Comparison of ENCODE assay signal across 15 cellular contexts in the genomic region with DNA sequence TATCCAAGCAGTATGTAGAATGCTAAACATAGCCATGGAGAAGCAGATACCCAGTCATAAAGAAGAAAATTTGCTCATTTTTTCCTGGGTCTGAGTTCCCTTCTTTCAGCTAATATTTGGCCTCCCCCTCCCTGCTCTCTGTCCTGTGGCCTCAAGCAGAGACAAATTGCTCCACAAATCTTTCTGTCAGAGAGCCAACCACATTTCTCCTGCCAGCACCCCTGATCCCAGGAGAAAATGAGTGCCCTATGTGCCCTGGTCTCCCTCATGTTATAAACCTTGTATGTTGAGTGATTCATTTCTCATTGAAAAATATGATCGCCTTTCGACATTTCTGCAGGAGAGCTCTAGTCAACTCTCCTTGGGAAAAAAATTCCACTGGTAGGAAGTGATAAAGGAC.
DNase-seq lines count a peak whose midpoint lies in the region; ATAC-seq and TF ChIP-seq lines count a peak whose summit lies in the region.
"Had no signal": no experiment of that assay in that cellular context is flagged by ENCODE, and none has a peak within 500 bp of the region (broad histone marks: within the 10 kb centered on the region; RNA-seq: fewer than 3 reads in every experiment).

No MANE protein-coding gene starts in this region.

- H3K4me1 ChIP-seq in mammary epithelial cell (ENCODE audit: insufficient read depth, low read length), result peaks cover 17% of the 10 kb centered on the region
- peaks cover 25% of the 10 kb centered on the region for H3K4me1 ChIP-seq in adipocyte (ENCODE audit: control insufficient read depth, insufficient read depth, low read length)
- peaks cover 5 to 22% (median 16%) of the 10 kb centered on the region in 4 donors for H3K4me1 ChIP-seq in transverse colon
- H3K4me1 ChIP-seq: Caco-2 had no signal

- H3K9me3 Mint-ChIP-seq in MCF 10A (ENCODE audit: unreplicated experiment), result no peaks in the 10 kb centered on the region
- H3K9me3 Mint-ChIP-seq: activated naive CD8-positive, alpha-beta T cell treated with anti-CD3 and anti-CD28 coated beads for 36 hours had no signal

- H3K27me3 Mint-ChIP-seq in MCF 10A (ENCODE audit: insufficient read depth, unreplicated experiment), result no peaks in the 10 kb centered on the region
- H3K27me3 Mint-ChIP-seq: activated naive CD8-positive, alpha-beta T cell treated with anti-CD3 and anti-CD28 coated beads for 36 hours had no signal

- H4K20me1 ChIP-seq in mammary epithelial cell (ENCODE audit: insufficient read depth, low read length), result no peaks in the 10 kb centered on the region

- peak overlapping the region; percentile 29 for H3K27ac Mint-ChIP-seq in MCF 10A (ENCODE audit: low read depth, unreplicated experiment)
- H3K27ac Mint-ChIP-seq: activated naive CD8-positive, alpha-beta T cell treated with anti-CD3 and anti-CD28 coated beads for 36 hours had no signal

- WGBS in mammary epithelial cell (ENCODE audit: low coverage, missing lambda C conversion rate), result 92% methylated on average over 2 of the region's 2 CpGs
- WGBS in transverse colon (ENCODE audit: low coverage in 1 of 2), 2 donors, result 87 to 94% methylated on average over 2 of the region's 2 CpGs

- no peaks in the 10 kb centered on the region for H3K27me3 ChIP-seq in mammary epithelial cell (ENCODE audit: insufficient read depth, low read length)
- H3K27me3 ChIP-seq in adipocyte (replicated peaks; ENCODE audit: control insufficient read depth, insufficient read depth, low read length), result no peaks in the 10 kb centered on the region
- no peaks in the 10 kb centered on the region for H3K27me3 ChIP-seq in transverse colon

- POLR2A ChIA-PET in MCF 10A (lab: Yijun Ruan, JAX), result interaction anchor here (0.7 to 3.5 kb wide), 6 partner anchors 8 to 186 kb away, joined by 3 to 36 read pairs (median 5); no protein-coding TSS in a partner anchor

- H3K79me2 ChIP-seq in mammary epithelial cell (ENCODE audit: insufficient read depth, low read length), result no peaks in the 10 kb centered on the region

- TF ChIP-seq POLR2A in transverse colon (IDR thresholded peaks at IDR 0.05), result no peak

- H3K4me1 Mint-ChIP-seq in MCF 10A (ENCODE audit: insufficient read depth, unreplicated experiment), result peaks cover 27% of the 10 kb centered on the region

- H3K27ac ChIP-seq in mammary epithelial cell (ENCODE audit: insufficient read depth, low read depth, low read length) (no peak overlapping the region), transverse colon (peak overlapping the region in 3 of 4 donors; percentile 74 to 80 (median 75))

- BruUV-seq in MCF 10A (replicated peaks; lab: Mats Ljungman, UMichigan) (no TSS peak), mammary epithelial cell (replicated peaks; lab: Mats Ljungman, UMichigan) (no TSS peak)

- DNase-seq in MCF 10A (ENCODE audit: unreplicated experiment) (peak; percentile 57), mammary epithelial cell (no peak), adipocyte (ENCODE audit: low read depth) (peak; percentile 13), left lobe of liver (ENCODE audit: low spot score) (peak; percentile 70), transverse colon (no peak), ACHN (no peak), NCI-H1436 treated with DMSO at 0.1 percent for 48 hours (lab: John Stamatoyannopoulos, UW) (no peak), NCI-H2081 treated with DMSO at 0.1 percent for 48 hours (lab: John Stamatoyannopoulos, UW) (no peak)
- DNase-seq: activated CD4-positive, alpha-beta T cell treated with anti-CD3 and anti-CD28 coated beads for 4 hours; Caco-2; hypothalamus; kidney; NCI-H187; NCI-H510A had no signal

- H3K36me3 ChIP-seq in mammary epithelial cell (ENCODE audit: insufficient read depth, low read length), result no peaks in the 10 kb centered on the region
- H3K36me3 ChIP-seq in adipocyte (ENCODE audit: control insufficient read depth, insufficient read depth, low read length, severe bottlenecking), result peaks cover 5% of the 10 kb centered on the region
- H3K36me3 ChIP-seq in transverse colon, result no peaks in the 10 kb centered on the region

- H3K9ac ChIP-seq in mammary epithelial cell (ENCODE audit: insufficient read depth, low read length) (no peak overlapping the region), adipocyte (ENCODE audit: low read length) (no peak overlapping the region)

- no peaks in the 10 kb centered on the region for H3K36me3 Mint-ChIP-seq in MCF 10A (ENCODE audit: insufficient read depth, unreplicated experiment)
- H3K36me3 Mint-ChIP-seq: activated naive CD8-positive, alpha-beta T cell treated with anti-CD3 and anti-CD28 coated beads for 36 hours had no signal

- no peak overlapping the region for H3K4me2 ChIP-seq in mammary epithelial cell (ENCODE audit: insufficient read depth, low read depth, low read length)

- H3K9me3 ChIP-seq in mammary epithelial cell (replicated peaks; ENCODE audit: insufficient read depth, low read length) (no peaks in the 10 kb centered on the region), adipocyte (ENCODE audit: control insufficient read depth, low read length) (no peaks in the 10 kb centered on the region), transverse colon (no peaks in the 10 kb centered on the region)
- H3K9me3 ChIP-seq: Caco-2 had no signal

- peak; percentile 78 for ATAC-seq in left lobe of liver

- intact Hi-C loops in MCF 10A (cut with micrococcal nuclease) (no loop called here), mammary epithelial cell (cut with micrococcal nuclease) (no loop called here), transverse colon (cut with DNase I; ENCODE audit: low total_unique reads) (loop anchor here (10.0 kb wide), 1 partner anchor 95 kb away; no protein-coding TSS in a partner anchor)

- no peak for TF ChIP-seq CTCF in MCF 10A (IDR thresholded peaks at IDR 0.05; ENCODE audit: unreplicated experiment)
- no peak for TF ChIP-seq CTCF in mammary epithelial cell (conservative IDR thresholded peaks at IDR 0.05 in 1 of 2, IDR thresholded peaks at IDR 0.05 in 1 of 2; ENCODE audit: extremely low read depth in 1 of 2, insufficient read depth in 1 of 2, low read depth in 1 of 2, low read length in 2 of 2)
- TF ChIP-seq CTCF in transverse colon (IDR thresholded peaks at IDR 0.05), result no peak

- in situ Hi-C loops in mammary epithelial cell (cut with MboI; ENCODE audit: low sequenced_read_pairs in 2 of 2), result no loop called here
- in situ Hi-C loops in transverse colon (cut with MboI; ENCODE audit: low pct_ligation_motif_present in 1 of 4, low pct_unique_long_range_greater_than_20kb in 1 of 4, low sequenced_read_pairs in 3 of 4), result no loop called here
- in situ Hi-C loops in ACHN (cut with HindIII; ENCODE audit: low pct_ligation_motif_present, low pct_unique_long_range_greater_than_20kb, low sequenced_read_pairs), result no loop called here

- dilution Hi-C loops in mammary epithelial cell (cut with HindIII; ENCODE audit: low sequenced_read_pairs), result no loop called here

- no peak for TF ChIP-seq EP300 in transverse colon (IDR thresholded peaks at IDR 0.05; ENCODE audit: low read depth)

- H2AFZ ChIP-seq in mammary epithelial cell (ENCODE audit: low read depth, low read length), result no peak overlapping the region

- H3K4me3 Mint-ChIP-seq in MCF 10A (ENCODE audit: unreplicated experiment), result no peak overlapping the region
- H3K4me3 Mint-ChIP-seq: activated naive CD8-positive, alpha-beta T cell treated with anti-CD3 and anti-CD28 coated beads for 36 hours had no signal

- H3K4me3 ChIP-seq in mammary epithelial cell (replicated peaks in 1 of 3; ENCODE audit: insufficient read depth in 1 of 3, low read depth in 2 of 3, low read length in 3 of 3), result no peak overlapping the region
- H3K4me3 ChIP-seq in adipocyte (ENCODE audit: low read length), result no peak overlapping the region
- no peak overlapping the region for H3K4me3 ChIP-seq in transverse colon

- CTCF ChIA-PET in MCF 10A (lab: Yijun Ruan, JAX), result interaction anchor here (0.6 to 1.0 kb wide), 4 partner anchors 8 to 185 kb away, joined by 3 to 5 read pairs (median 3); no protein-coding TSS in a partner anchor
- CTCF ChIA-PET in mammary epithelial cell (lab: Charles Lee; ENCODE audit: low non-redundant PET), result interaction anchor here (0.6 kb wide), 1 partner anchor 477 kb away, joined by 5 read pairs; no protein-coding TSS in a partner anchor

Comparison
In these comparisons a context has a peak if more than half of its experiments do, and no peak if none do; other contexts are left out.
1. DNase-seq: peak in MCF 10A (single experiment), adipocyte (single experiment) and left lobe of liver (single experiment); none in mammary epithelial cell (single experiment), transverse colon (single experiment), ACHN (single experiment), NCI-H1436 treated with DMSO at 0.1 percent for 48 hours (single experiment) and NCI-H2081 treated with DMSO at 0.1 percent for 48 hours (single experiment).